35 cellular contexts compared by ENCODE assay signal in the genomic region with DNA sequence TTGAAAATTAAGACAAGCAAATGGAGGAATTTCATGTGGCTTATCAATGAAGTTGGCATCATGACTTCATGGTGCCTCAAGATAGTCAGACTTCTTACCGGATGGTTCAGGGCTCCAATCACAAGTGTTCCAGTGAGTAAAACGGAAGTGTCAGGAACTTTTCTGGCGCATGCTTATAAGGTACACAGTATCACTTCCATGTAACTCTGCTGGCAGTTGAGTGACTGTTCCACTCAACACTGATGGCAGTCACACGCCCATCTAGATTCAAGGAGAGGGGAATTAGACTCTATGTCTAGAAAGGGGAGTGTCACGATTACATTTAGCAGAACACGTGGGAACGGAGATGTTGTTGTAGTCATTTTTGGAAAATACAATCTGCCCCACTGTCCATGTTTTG.
"Had no signal": no experiment of that assay in that cellular context is flagged by ENCODE, and none has a peak within 500 bp of the region (broad histone marks: within the 10 kb centered on the region; RNA-seq: fewer than 3 reads in every experiment).

No MANE protein-coding gene starts in this region.

- FAIRE-seq: bronchial epithelial cell had no signal

- H3K27me3 ChIP-seq: ascending aorta, cardiac muscle cell had no signal

- H3K4me3 ChIP-seq: ascending aorta, cardiac muscle cell had no signal

- H3K4me3 Mint-ChIP-seq: activated B cell treated with CpG ODN at 0.5 μM for 24 hours; activated CD4-positive, alpha-beta memory T cell treated with anti-CD3 and anti-CD28 coated beads, Interleukin-2, amount 10 ng/mL, durations not matched to agents 7 days and 5 days; activated CD4-positive, alpha-beta T cell treated with anti-CD3 and anti-CD28 coated beads, Interleukin-2, amount 10 ng/mL, durations not matched to agents 24 days and 14 days; activated CD8-positive, alpha-beta memory T cell treated with anti-CD3 and anti-CD28 coated beads, Interleukin-2, amount 10 ng/mL, durations not matched to agents 7 days and 5 days; activated CD8-positive, alpha-beta T cell treated with anti-CD3 and anti-CD28 coated beads, Interleukin-2, amount 10 ng/mL, durations not matched to agents 7 days and 5 days; activated naive CD4-positive, alpha-beta T cell treated with anti-CD3 and anti-CD28 coated beads, Interleukin-2, amount 10 ng/mL, durations not matched to agents 7 days and 5 days; activated naive CD4-positive, alpha-beta T cell treated with anti-CD3 and anti-CD28 coated beads, Interleukin-2, amount 50 U/mL, for 24 hours; activated naive CD8-positive, alpha-beta T cell; activated naive CD8-positive, alpha-beta T cell treated with anti-CD3 and anti-CD28 coated beads, Interleukin-2, amount 10 ng/mL, durations not matched to agents 7 days and 5 days; activated naive CD8-positive, alpha-beta T cell treated with anti-CD3 and anti-CD28 coated beads, Interleukin-2, amount 50 U/mL, for 24 hours; activated T-cell treated with anti-CD3 and anti-CD28 coated beads, Interleukin-2, amount 50 U/mL, for 24 hours; brain; central memory CD8-positive, alpha-beta T cell; T-helper 1 cell treated with Interleukin-12 subunit alpha and Interleukin-12 subunit beta and Interleukin-4 antibody, amounts not matched to agents 30 μg/mL and 1 μg/mL, for 36 hours; T-helper 2 cell treated with Interferon-gamma antibody and Interleukin-4, amounts not matched to agents 5 μg/mL and 100 μg/mL, for 36 hours had no signal

- H3K9me3 ChIP-seq: ascending aorta had no signal

- H3K27ac ChIP-seq: ascending aorta, cardiac muscle cell, WERI-Rb-1 had no signal

- ATAC-seq: activated CD8-positive, alpha-beta memory T cell treated with anti-CD3 and anti-CD28 coated beads, Interleukin-2, amount 10 ng/mL, durations not matched to agents 7 days and 5 days; activated CD8-positive, alpha-beta T cell treated with anti-CD3 and anti-CD28 coated beads, Interleukin-2, amount 10 ng/mL, durations not matched to agents 7 days and 5 days; activated naive CD8-positive, alpha-beta T cell treated with anti-CD3 and anti-CD28 coated beads, Interleukin-2, amount 50 U/mL, for 24 hours had no signal

- H3K4me1 Mint-ChIP-seq: activated CD4-positive, alpha-beta T cell treated with anti-CD3 and anti-CD28 coated beads, Interleukin-2, amount 10 ng/mL, durations not matched to agents 24 days and 14 days; activated CD8-positive, alpha-beta memory T cell treated with anti-CD3 and anti-CD28 coated beads, Interleukin-2, amount 10 ng/mL, durations not matched to agents 7 days and 5 days; activated naive CD4-positive, alpha-beta T cell treated with anti-CD3 and anti-CD28 coated beads, Interleukin-2, amount 10 ng/mL, durations not matched to agents 7 days and 5 days; activated naive CD4-positive, alpha-beta T cell treated with anti-CD3 and anti-CD28 coated beads, Interleukin-2, amount 50 U/mL, for 24 hours; activated naive CD8-positive, alpha-beta T cell treated with anti-CD3 and anti-CD28 coated beads, Interleukin-2, amount 10 ng/mL, durations not matched to agents 7 days and 5 days; activated naive CD8-positive, alpha-beta T cell treated with anti-CD3 and anti-CD28 coated beads, Interleukin-2, amount 50 U/mL, for 24 hours; brain; central memory CD8-positive, alpha-beta T cell had no signal

- H3K9me3 Mint-ChIP-seq: activated CD4-positive, alpha-beta memory T cell treated with anti-CD3 and anti-CD28 coated beads, Interleukin-2, amount 10 ng/mL, durations not matched to agents 7 days and 5 days; activated CD4-positive, alpha-beta T cell treated with anti-CD3 and anti-CD28 coated beads, Interleukin-2, amount 10 ng/mL, durations not matched to agents 24 days and 14 days; activated naive CD4-positive, alpha-beta T cell treated with anti-CD3 and anti-CD28 coated beads, Interleukin-2, amount 10 ng/mL, durations not matched to agents 7 days and 5 days; activated naive CD4-positive, alpha-beta T cell treated with anti-CD3 and anti-CD28 coated beads, Interleukin-2, amount 50 U/mL, for 24 hours; activated naive CD8-positive, alpha-beta T cell treated with anti-CD3 and anti-CD28 coated beads, Interleukin-2, amount 10 ng/mL, durations not matched to agents 7 days and 5 days; activated naive CD8-positive, alpha-beta T cell treated with anti-CD3 and anti-CD28 coated beads, Interleukin-2, amount 50 U/mL, for 24 hours; activated T-cell treated with anti-CD3 and anti-CD28 coated beads, Interleukin-2, amount 50 U/mL, for 24 hours; activated T-helper 2 cell treated with anti-CD3 and anti-CD28 coated beads, Interferon-gamma antibody, Interleukin-2, Interleukin-4, amounts not matched to agents 10 μg/mL and 5 μg/mL and 100 μg/mL, durations not matched to agents 14 hours and 24 hours and 36 hours; central memory CD8-positive, alpha-beta T cell; T-helper 1 cell treated with Interleukin-12 subunit alpha and Interleukin-12 subunit beta and Interleukin-4 antibody, amounts not matched to agents 30 μg/mL and 1 μg/mL, for 36 hours; T-helper 2 cell treated with Interferon-gamma antibody and Interleukin-4, amounts not matched to agents 5 μg/mL and 100 μg/mL, for 36 hours had no signal

- H3K27ac Mint-ChIP-seq: activated B cell treated with CpG ODN at 0.5 μM for 24 hours; activated CD4-positive, alpha-beta memory T cell treated with anti-CD3 and anti-CD28 coated beads, Interleukin-2, amount 10 ng/mL, durations not matched to agents 7 days and 5 days; activated CD4-positive, alpha-beta T cell treated with anti-CD3 and anti-CD28 coated beads, Interleukin-2, amount 10 ng/mL, durations not matched to agents 24 days and 14 days; activated CD8-positive, alpha-beta memory T cell treated with anti-CD3 and anti-CD28 coated beads, Interleukin-2, amount 10 ng/mL, durations not matched to agents 7 days and 5 days; activated CD8-positive, alpha-beta T cell treated with anti-CD3 and anti-CD28 coated beads, Interleukin-2, amount 10 ng/mL, durations not matched to agents 7 days and 5 days; activated naive CD4-positive, alpha-beta T cell treated with anti-CD3 and anti-CD28 coated beads, Interleukin-2, amount 10 ng/mL, durations not matched to agents 7 days and 5 days; activated naive CD4-positive, alpha-beta T cell treated with anti-CD3 and anti-CD28 coated beads, Interleukin-2, amount 50 U/mL, for 24 hours; activated naive CD8-positive, alpha-beta T cell; activated naive CD8-positive, alpha-beta T cell treated with anti-CD3 and anti-CD28 coated beads, Interleukin-2, amount 10 ng/mL, durations not matched to agents 7 days and 5 days; activated naive CD8-positive, alpha-beta T cell treated with anti-CD3 and anti-CD28 coated beads, Interleukin-2, amount 50 U/mL, for 24 hours; activated T-cell treated with anti-CD3 and anti-CD28 coated beads, Interleukin-2, amount 50 U/mL, for 24 hours; activated T-helper 2 cell treated with anti-CD3 and anti-CD28 coated beads, Interferon-gamma antibody, Interleukin-2, Interleukin-4, amounts not matched to agents 10 μg/mL and 5 μg/mL and 100 μg/mL, durations not matched to agents 14 hours and 24 hours and 36 hours; brain; T-helper 1 cell treated with Interleukin-12 subunit alpha and Interleukin-12 subunit beta and Interleukin-4 antibody, amounts not matched to agents 30 μg/mL and 1 μg/mL, for 36 hours; T-helper 2 cell treated with Interferon-gamma antibody and Interleukin-4, amounts not matched to agents 5 μg/mL and 100 μg/mL, for 36 hours had no signal

- H3K36me3 Mint-ChIP-seq: activated CD8-positive, alpha-beta memory T cell treated with anti-CD3 and anti-CD28 coated beads, Interleukin-2, amount 10 ng/mL, durations not matched to agents 7 days and 5 days; activated naive CD4-positive, alpha-beta T cell treated with anti-CD3 and anti-CD28 coated beads, Interleukin-2, amount 10 ng/mL, durations not matched to agents 7 days and 5 days; activated naive CD4-positive, alpha-beta T cell treated with anti-CD3 and anti-CD28 coated beads, Interleukin-2, amount 50 U/mL, for 24 hours; activated naive CD8-positive, alpha-beta T cell; activated naive CD8-positive, alpha-beta T cell treated with anti-CD3 and anti-CD28 coated beads, Interleukin-2, amount 10 ng/mL, durations not matched to agents 7 days and 5 days; brain had no signal

- DNase-seq: activated B cell treated with CpG ODN at 0.5 μM for 24 hours; activated CD4-positive, alpha-beta memory T cell treated with anti-CD3 and anti-CD28 coated beads, Interleukin-2, amount 10 ng/mL, durations not matched to agents 7 days and 5 days; activated CD4-positive, alpha-beta T cell treated with anti-CD3 and anti-CD28 coated beads for 4 hours; activated CD4-positive, alpha-beta T cell treated with anti-CD3 and anti-CD28 coated beads, Interleukin-2, amount 10 ng/mL, durations not matched to agents 24 days and 14 days; activated CD4-positive, alpha-beta T cell treated with anti-CD3 and anti-CD28 coated beads, Interleukin-2, amount 50 U/mL, for 48 hours; activated CD4-positive, CD25-positive, alpha-beta regulatory T cell treated with anti-CD3 and anti-CD28 coated beads, Interleukin-2, amount 50 U/mL, for 72 hours; activated CD8-positive, alpha-beta memory T cell treated with anti-CD3 and anti-CD28 coated beads for 24 hours; activated CD8-positive, alpha-beta memory T cell treated with anti-CD3 and anti-CD28 coated beads, Interleukin-2, amount 10 ng/mL, durations not matched to agents 7 days and 5 days; activated CD8-positive, alpha-beta memory T cell treated with anti-CD3 and anti-CD28 coated beads, Interleukin-2, amount 50 U/mL, for 48 hours; activated CD8-positive, alpha-beta T cell treated with anti-CD3 and anti-CD28 coated beads, Interleukin-2, amount 10 ng/mL, durations not matched to agents 7 days and 5 days; activated effector memory CD4-positive, alpha-beta T cell treated with Interleukin-2 at 50 U/mL for 16 hours; activated gamma-delta T cell; activated naive CD4-positive, alpha-beta T cell treated with anti-CD3 and anti-CD28 coated beads, Interleukin-2, amount 10 ng/mL, durations not matched to agents 7 days and 5 days; activated naive CD4-positive, alpha-beta T cell treated with Interleukin-2 at 50 U/mL for 16 hours; activated naive CD8-positive, alpha-beta T cell treated with anti-CD3 and anti-CD28 coated beads, Interleukin-2, amount 10 ng/mL, durations not matched to agents 7 days and 5 days; activated naive CD8-positive, alpha-beta T cell treated with anti-CD3 and anti-CD28 coated beads, Interleukin-2, amount 50 U/mL, for 24 hours; activated T-cell treated with anti-CD3 and anti-CD28 coated beads, Interleukin-2, amount 50 U/mL, for 24 hours; activated T-cell treated with anti-CD3 and anti-CD28 coated beads, Interleukin-2, amount 50 U/mL, for 48 hours; amygdala; anterior cingulate cortex; caudate nucleus; cerebellar nuclear complex; T-helper 2 cell; T-helper 9 cell; WERI-Rb-1 had no signal

- H3K36me3 ChIP-seq: ascending aorta, cardiac muscle cell, WERI-Rb-1 had no signal
